In genomic region chr4:102868782-102869568, GRCh38 we compare ENCODE assay signal across 8 cellular contexts. TPM values are rescaled to one million over a fixed set of nuclear protein-coding genes. Genes with fewer than 3 reads are reported as not detected.
A peak's percentile ranks its signal among the peaks of the same experiment; 100 is the strongest.
DNase-seq lines count a peak whose midpoint lies in the region; ATAC-seq and TF ChIP-seq lines count a peak whose summit lies in the region.

TSS of gene CISD2 (plus strand) at chr4:102868992. CDS start at chr4:102869085, 93 bp downstream.

- H3K4me1 ChIP-seq in SJSA1 (replicated peaks) (peaks cover 6% of the 10 kb centered on the region; the same call in 1 of the 2 replicates), foreskin keratinocyte (peaks cover 4% of the 10 kb centered on the region), neuron (ENCODE audit: insufficient read depth, low read length) (peaks cover 11% of the 10 kb centered on the region)

- DNase-seq in GM04503 (ENCODE audit: low read depth) (peak; percentile 56), HFF-Myc (ENCODE audit: extremely low read depth, low read depth) (peak; percentile 68), MV-4-11 (lab: John Stamatoyannopoulos, UW) (peak; percentile 87), SJSA1 (ENCODE audit: low read depth in 1 of 2, low spot score in 2 of 2) (peak; percentile 91 to 96), foreskin keratinocyte (peak; percentile 85 to 91), stromal cell of bone marrow (ENCODE audit: low read depth) (peak; percentile 85)
- DNase-seq in activated naive CD4-positive, alpha-beta T cell (lab: John Stamatoyannopoulos, UW), result peak; percentile 70 to 84 (median 80)

- TF ChIP-seq CTCF in HFF-Myc (IDR thresholded peaks at IDR 0.05; ENCODE audit: low read depth, low read length, missing control alignments) (no peak), foreskin keratinocyte (conservative IDR thresholded peaks at IDR 0.05) (no peak)

- peak; percentile 93 for ATAC-seq in foreskin keratinocyte

- peak within 1 kb of the TSS; percentile 88 for H3K27ac ChIP-seq in SJSA1
- peak within 1 kb of the TSS; percentile 99 for H3K27ac ChIP-seq in foreskin keratinocyte

- H3K27me3 ChIP-seq in SJSA1 (replicated peaks) (no peaks in the 10 kb centered on the region), foreskin keratinocyte (no peaks in the 10 kb centered on the region), neuron (ENCODE audit: insufficient read depth, low read length) (no peaks in the 10 kb centered on the region)

- H3K36me3 ChIP-seq in SJSA1, result no peaks in the 10 kb centered on the region
- H3K36me3 ChIP-seq in neuron (ENCODE audit: insufficient read depth, low read length), result peaks cover 13% of the 10 kb centered on the region

- H3K9me3 ChIP-seq in SJSA1 (replicated peaks), result no peaks in the 10 kb centered on the region
- H3K9me3 ChIP-seq in neuron (ENCODE audit: low read length), result no peaks in the 10 kb centered on the region

- H2AFZ ChIP-seq in neuron (ENCODE audit: low read depth, low read length), result peak within 1 kb of the TSS; percentile 54

- H3K4me3 ChIP-seq in HFF-Myc (replicated peaks; ENCODE audit: low read depth, low read length) (peak within 1 kb of the TSS; percentile 57), SJSA1 (peak within 1 kb of the TSS; percentile 66), neuron (ENCODE audit: low read length) (peak within 1 kb of the TSS; percentile 76)

RNA-seq across cellular contexts. Expression of gene CISD2, which starts in this region (rescaled TPM):
- 60.9 and 88.6 TPM in 2 replicates for total RNA-seq in SJSA1 (2014; rRNA removed; shearing (Covaris generic))
- 41.9 and 44.2 TPM in 2 replicates for total RNA-seq in foreskin keratinocyte
- 39.3 and 42.5 TPM in 2 replicates for polyA plus RNA-seq in foreskin keratinocyte

Comparison
In these comparisons a context has a peak if more than half of its experiments do, and no peak if none do; other contexts are left out.
1. Peak in every context shown above with its lines: DNase-seq, ATAC-seq, H3K4me3 ChIP-seq and H3K27ac ChIP-seq.